8 cellular contexts compared by ENCODE assay signal in genomic region chr1:2586154-2587070, GRCh38. TPM values are rescaled to one million over a fixed set of nuclear protein-coding genes. Genes with fewer than 3 reads are reported as not detected.
DNase-seq lines count a peak whose midpoint lies in the region; ATAC-seq and TF ChIP-seq lines count a peak whose summit lies in the region.

Gene PRXL2B, plus strand, starts transcription at chr1:2586777. Its CDS starts 109 bp downstream, at chr1:2586886.

- H3K79me1 ChIP-seq in H9 (ENCODE audit: insufficient read depth, low read depth, low read length, poor library complexity, severe bottlenecking): no peaks in the 10 kb centered on the region

- H3K27me3 ChIP-seq in H9 (ENCODE audit: insufficient read depth, low read length): no peaks in the 10 kb centered on the region
- peaks cover 6% of the 10 kb centered on the region for H3K27me3 ChIP-seq in MG63

- peak within 1 kb of the TSS; percentile 59 for H3K4me2 ChIP-seq in H9 (ENCODE audit: insufficient read depth, insufficient read length, low read length)

- H2BK120ac ChIP-seq in H9 (ENCODE audit: low read depth, low read length, poor library complexity, severe bottlenecking): no peak within 1 kb of the TSS

- H3K27ac ChIP-seq in H9 (ENCODE audit: insufficient read length, low read depth, low read length): no peak within 1 kb of the TSS

- peaks cover 8 to 20% (median 13%) of the 10 kb centered on the region in 3 experiments for H3K36me3 Mint-ChIP-seq in H9 (ENCODE audit: insufficient read depth in 1 of 3, low read depth in 3 of 3)
- H3K36me3 Mint-ChIP-seq in natural killer cell treated with Interleukin-12 subunit alpha and Interleukin-12 subunit beta and Interleukin-15 and Interleukin-18, amount 100 ng/mL, for 72 hours: no peaks in the 10 kb centered on the region

- H3K56ac ChIP-seq in H9 (ENCODE audit: insufficient read length, low read depth, low read length): no peak within 1 kb of the TSS

- H3K4me3 Mint-ChIP-seq in H9: peak within 1 kb of the TSS; percentile 85 to 87
- peak within 1 kb of the TSS; percentile 89 for H3K4me3 Mint-ChIP-seq in natural killer cell treated with Interleukin-12 subunit alpha and Interleukin-12 subunit beta and Interleukin-15 and Interleukin-18, amount 100 ng/mL, for 72 hours

- no peak within 1 kb of the TSS for H2AFZ ChIP-seq in H9 (ENCODE audit: low read length)

- H3K9ac ChIP-seq in ES-I3 (ENCODE audit: low read depth, low read length) (peak within 1 kb of the TSS; percentile 64), H9 (ENCODE audit: extremely low read depth, insufficient read length, low read length) (peak within 1 kb of the TSS; percentile 53)

- no peak within 1 kb of the TSS for H2BK15ac ChIP-seq in H9 (ENCODE audit: low read depth, low read length)

- H3K4ac ChIP-seq in H9 (ENCODE audit: low read depth, low read length): no peak within 1 kb of the TSS

- peak; percentile 91 to 93 for ATAC-seq in natural killer cell treated with Interleukin-12 subunit alpha and Interleukin-12 subunit beta and Interleukin-15 and Interleukin-18, amount 100 ng/mL, for 72 hours

- peaks cover 4 to 9% of the 10 kb centered on the region in 2 experiments; a peak in 3 of 5 replicates for H3K9me3 Mint-ChIP-seq in H9
- no peaks in the 10 kb centered on the region for H3K9me3 Mint-ChIP-seq in natural killer cell treated with Interleukin-12 subunit alpha and Interleukin-12 subunit beta and Interleukin-15 and Interleukin-18, amount 100 ng/mL, for 72 hours

- no CpG with 5 or more reads among the region's 107 CpGs for WGBS in H9 (ENCODE audit: extremely low coverage, insufficient read length, low lambda C conversion rate)

- H3K4me3 ChIP-seq in MG63: peak within 1 kb of the TSS; percentile 60
- peak within 1 kb of the TSS; percentile 62 for H3K4me3 ChIP-seq in fibroblast of pulmonary artery (replicated peaks; ENCODE audit: low read depth, low read length)

- H3K79me2 ChIP-seq in H9 (ENCODE audit: insufficient read depth, low read length): no peaks in the 10 kb centered on the region

- H4K8ac ChIP-seq in H9 (replicated peaks; ENCODE audit: insufficient read length, low read depth, low read length): no peak within 1 kb of the TSS

- no peak within 1 kb of the TSS for H2AK5ac ChIP-seq in H9 (ENCODE audit: insufficient read length, low read length)

- no peak within 1 kb of the TSS for H3T11ph ChIP-seq in H9 (ENCODE audit: low read length)

- H3K9me3 ChIP-seq in ES-I3 (ENCODE audit: control insufficient read depth, insufficient read depth, low read length) (no peaks in the 10 kb centered on the region; the same call in 1 of the 2 replicates), H9 (ENCODE audit: control insufficient read depth, low read depth, low read length) (no peaks in the 10 kb centered on the region), MG63 (no peaks in the 10 kb centered on the region)

- peaks cover 10% of the 10 kb centered on the region for H3K23me2 ChIP-seq in H9 (ENCODE audit: insufficient read length, low read depth, low read length, poor library complexity, severe bottlenecking)

- no peak within 1 kb of the TSS for H3K23ac ChIP-seq in H9 (ENCODE audit: insufficient read length, low read depth, low read length)

- H4K5ac ChIP-seq in H9 (ENCODE audit: insufficient read length, low read depth, low read length): no peak within 1 kb of the TSS

- peak within 1 kb of the TSS; percentile 78 to 91 (median 83); a peak in 2 of 7 replicates for H3K27ac Mint-ChIP-seq in H9
- H3K27ac Mint-ChIP-seq in natural killer cell treated with Interleukin-12 subunit alpha and Interleukin-12 subunit beta and Interleukin-15 and Interleukin-18, amount 100 ng/mL, for 72 hours: peak within 1 kb of the TSS; percentile 82 to 92

- no peaks in the 10 kb centered on the region for H4K20me1 ChIP-seq in H9 (ENCODE audit: control insufficient read depth, insufficient read depth, insufficient read length)

- peak; percentile 98 for DNase-seq in H9
- peak; percentile 98 for DNase-seq in MG63
- DNase-seq in SIG-M5 (lab: John Stamatoyannopoulos, UW): peak; percentile 77
- peak; percentile 99 for DNase-seq in activated effector memory CD4-positive, alpha-beta T cell treated with anti-CD3 and anti-CD28 coated beads, Interleukin-2, amount 50 U/mL, for 16 hours
- DNase-seq in fibroblast of pulmonary artery (ENCODE audit: low read depth): peak; percentile 99
- DNase-seq in natural killer cell treated with Interleukin-12 subunit alpha and Interleukin-12 subunit beta and Interleukin-15 and Interleukin-18, amount 100 ng/mL, for 72 hours (ENCODE audit: low spot score): peak; percentile 99
- DNase-seq in stimulated activated naive CD4-positive, alpha-beta T cell treated with Interleukin-2 at 50 U/mL for 16 hours (lab: John Stamatoyannopoulos, UW): peak; percentile 98

- H3K36me3 ChIP-seq in ES-I3 (ENCODE audit: insufficient read depth, low read length) (no peaks in the 10 kb centered on the region), MG63 (no peaks in the 10 kb centered on the region)

- no peak within 1 kb of the TSS for H4K91ac ChIP-seq in H9 (ENCODE audit: insufficient read length, low read depth, low read length)

- TF ChIP-seq CTCF in H9 (conservative IDR thresholded peaks at IDR 0.05): no peak
- no peak for TF ChIP-seq CTCF in fibroblast of pulmonary artery (IDR thresholded peaks at IDR 0.05; ENCODE audit: low read length, missing control alignments)

- H3K27me3 Mint-ChIP-seq in H9 (ENCODE audit: low read depth): peaks cover 3% of the 10 kb centered on the region
- H3K27me3 Mint-ChIP-seq in natural killer cell treated with Interleukin-12 subunit alpha and Interleukin-12 subunit beta and Interleukin-15 and Interleukin-18, amount 100 ng/mL, for 72 hours: no peaks in the 10 kb centered on the region

- no peak within 1 kb of the TSS for H2BK5ac ChIP-seq in H9 (ENCODE audit: insufficient read length, low read length)

- H3K4me1 ChIP-seq in ES-I3 (ENCODE audit: insufficient read depth, low read length): no peaks in the 10 kb centered on the region; the same call in 1 of the 2 replicates
- no peaks in the 10 kb centered on the region; the same call in 1 of the 2 replicates for H3K4me1 ChIP-seq in H9 (ENCODE audit: insufficient read depth, low read length)

- peak within 1 kb of the TSS; percentile 89 for H3K18ac ChIP-seq in H9 (ENCODE audit: insufficient read length, low read depth, low read length)

- H3K14ac ChIP-seq in H9 (ENCODE audit: insufficient read depth, low read length): peak within 1 kb of the TSS; percentile 84

- peaks cover 22 to 23% of the 10 kb centered on the region in 2 experiments for H3K4me1 Mint-ChIP-seq in H9
- H3K4me1 Mint-ChIP-seq in natural killer cell treated with Interleukin-12 subunit alpha and Interleukin-12 subunit beta and Interleukin-15 and Interleukin-18, amount 100 ng/mL, for 72 hours (ENCODE audit: low read depth in 2 of 2): peaks cover 7 to 17% of the 10 kb centered on the region in 2 donors

- H2BK12ac ChIP-seq in H9 (ENCODE audit: insufficient read length, low read depth, low read length): no peak within 1 kb of the TSS

- no peak within 1 kb of the TSS for H2BK20ac ChIP-seq in H9 (ENCODE audit: low read depth, low read length, poor library complexity, severe bottlenecking)

RNA-seq across cellular contexts. Expression of gene PRXL2B, which starts in this region (rescaled TPM):
- 40.7 and 49.6 TPM in 2 replicates for total RNA-seq in H9 (2021)
- 9.6 and 12.3 TPM in 2 replicates for total RNA-seq in MG63 (2014; rRNA removed; shearing (Covaris generic); ENCODE audit: low replicate concordance)
- total RNA-seq in natural killer cell treated with Interleukin-12 subunit alpha and Interleukin-12 subunit beta and Interleukin-15 and Interleukin-18, amount 100 ng/mL, for 72 hours: 10 to 100 TPM in 1 of 2 donors, 1 to 10 TPM in 1; 9.1 to 18.5 TPM
